In the genomic region with DNA sequence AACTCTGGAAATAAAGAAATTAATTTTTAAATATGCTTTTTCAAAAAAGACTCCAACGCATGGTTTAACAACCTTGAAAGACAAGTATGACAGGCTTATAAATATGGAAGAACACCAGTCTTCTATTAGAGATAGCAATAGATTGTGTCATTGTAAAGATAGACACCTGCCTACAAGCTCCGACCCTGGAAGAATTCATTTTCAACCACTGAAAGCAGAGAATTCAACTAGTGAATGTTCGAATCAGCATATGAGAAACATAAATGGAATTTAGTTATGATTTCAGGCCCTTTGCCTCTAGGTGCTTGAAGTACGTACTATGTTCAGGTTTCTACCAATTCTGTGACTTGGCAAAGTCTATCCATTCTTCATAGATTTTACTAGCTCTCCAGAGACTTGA, we compare ENCODE assay signal across 9 cellular contexts.
"Had no signal": no experiment of that assay in that cellular context is flagged by ENCODE, and none has a peak within 500 bp of the region (broad histone marks: within the 10 kb centered on the region; RNA-seq: fewer than 3 reads in every experiment).

No MANE protein-coding gene starts in this region.

- H3K4me2 ChIP-seq: GM23338 had no signal

- H2AFZ ChIP-seq: GM23248, GM23338 had no signal

- H3K4me3 ChIP-seq: GM23248, GM23338, HAP-1 had no signal

- H3K9ac ChIP-seq: GM23248 had no signal

- H3K27ac ChIP-seq: GM23248 had no signal

- DNase-seq: GM23248, GOT3, H7, H9, HCEC 1CT, HFFc6 had no signal

- H3K36me3 ChIP-seq: HAP-1 had no signal

- ATAC-seq: GM23338, HCT116 had no signal

- H3K9me3 ChIP-seq: HAP-1 had no signal

- H3K4me1 ChIP-seq: HAP-1 had no signal
